8 cellular contexts compared by ENCODE assay signal in genomic region chr5:139698461-139699146, GRCh38. TPM values are rescaled to one million over a fixed set of nuclear protein-coding genes. Genes with fewer than 3 reads are reported as not detected.
DNase-seq lines count a peak whose midpoint lies in the region; ATAC-seq and TF ChIP-seq lines count a peak whose summit lies in the region.

No MANE protein-coding gene starts in this region.

- no peak overlapping the region for H3K4me2 ChIP-seq in IMR-90 (ENCODE audit: low read depth, low read length)
- H3K4me2 ChIP-seq in skeletal muscle satellite cell (ENCODE audit: low read length), result peak overlapping the region; percentile 83

- H3K4me3 ChIP-seq in AG10803 (ENCODE audit: low read length) (no peak overlapping the region), IMR-90 (ENCODE audit: insufficient read depth, low read depth, low read length) (no peak overlapping the region), skeletal muscle satellite cell (ENCODE audit: low read length) (no peak overlapping the region)

- BruUV-seq in IMR-90 (replicated peaks; lab: Mats Ljungman, UMichigan), result no TSS peak

- H2AK5ac ChIP-seq in IMR-90 (ENCODE audit: low read depth, low read length), result peak overlapping the region; percentile 87

- no peak; the same call in 1 of the 2 replicates for TF ChIP-seq POLR2A in IMR-90 (IDR thresholded peaks at IDR 0.05; ENCODE audit: low read depth, low read length)

- POLR2A ChIA-PET in IMR-90 (lab: Charles Lee; ENCODE audit: unreplicated experiment), result no interaction called here
- POLR2A ChIA-PET in RWPE1 (lab: Yijun Ruan, JAX; ENCODE audit: low non-redundant PET), result no interaction called here

- no peaks in the 10 kb centered on the region for H3K36me3 Mint-ChIP-seq in immature natural killer cell
- H3K36me3 Mint-ChIP-seq in activated T-helper 1 cell treated with anti-CD3 and anti-CD28 coated beads, Interleukin-12 subunit alpha, Interleukin-12 subunit beta, Interleukin-2, Interleukin-4 antibody, amounts not matched to agents 30 ng/mL and 10 ng/mL and 1 ng/mL, durations not matched to agents 14 hours and 24 hours and 36 hours (ENCODE audit: low read depth), result no peaks in the 10 kb centered on the region

- TF ChIP-seq RAD21 in IMR-90 (IDR thresholded peaks at IDR 0.05; ENCODE audit: low read length), result no peak

- H3K9me3 Mint-ChIP-seq in immature natural killer cell, result no peaks in the 10 kb centered on the region
- no peaks in the 10 kb centered on the region for H3K9me3 Mint-ChIP-seq in activated T-helper 1 cell treated with anti-CD3 and anti-CD28 coated beads, Interleukin-12 subunit alpha, Interleukin-12 subunit beta, Interleukin-2, Interleukin-4 antibody, amounts not matched to agents 30 ng/mL and 10 ng/mL and 1 ng/mL, durations not matched to agents 14 hours and 24 hours and 36 hours

- H3K27me3 Mint-ChIP-seq in immature natural killer cell (ENCODE audit: low read depth in 3 of 3), result peaks cover 2 to 4% (median 2%) of the 10 kb centered on the region in 3 donors
- H3K27me3 Mint-ChIP-seq in activated T-helper 1 cell treated with anti-CD3 and anti-CD28 coated beads, Interleukin-12 subunit alpha, Interleukin-12 subunit beta, Interleukin-2, Interleukin-4 antibody, amounts not matched to agents 30 ng/mL and 10 ng/mL and 1 ng/mL, durations not matched to agents 14 hours and 24 hours and 36 hours (ENCODE audit: insufficient read depth), result peaks cover 42% of the 10 kb centered on the region

- no peaks in the 10 kb centered on the region for H4K20me1 ChIP-seq in IMR-90 (ENCODE audit: insufficient read depth, low read length)

- H3K4me1 ChIP-seq in IMR-90 (ENCODE audit: control insufficient read depth, insufficient read depth, low read length), result peaks cover 31% of the 10 kb centered on the region
- H3K4me1 ChIP-seq in skeletal muscle satellite cell (ENCODE audit: control insufficient read depth, insufficient read depth, low read length), result peaks cover 51% of the 10 kb centered on the region

- peak overlapping the region; percentile 96 for H2AK9ac ChIP-seq in IMR-90 (replicated peaks; ENCODE audit: low read depth, low read length, poor library complexity)

- in situ Hi-C loops in IMR-90 (cut with MboI; ENCODE audit: low sequenced_read_pairs), result no loop called here

- no peak overlapping the region; the same call in 1 of the 2 replicates for H3K18ac ChIP-seq in IMR-90 (ENCODE audit: low read depth, low read length)

- peaks cover 56 to 66% of the 10 kb centered on the region in 2 donors for H3K4me1 Mint-ChIP-seq in immature natural killer cell
- no peaks in the 10 kb centered on the region for H3K4me1 Mint-ChIP-seq in activated T-helper 1 cell treated with anti-CD3 and anti-CD28 coated beads, Interleukin-12 subunit alpha, Interleukin-12 subunit beta, Interleukin-2, Interleukin-4 antibody, amounts not matched to agents 30 ng/mL and 10 ng/mL and 1 ng/mL, durations not matched to agents 14 hours and 24 hours and 36 hours (ENCODE audit: low read depth)

- no peaks in the 10 kb centered on the region for H3K36me3 ChIP-seq in IMR-90 (ENCODE audit: control insufficient read depth, insufficient read depth, low read length)
- H3K36me3 ChIP-seq in skeletal muscle satellite cell (ENCODE audit: insufficient read depth, low read length), result no peaks in the 10 kb centered on the region

- H3K27me3 ChIP-seq in IMR-90 (ENCODE audit: control insufficient read depth, insufficient read depth, low read length) (no peaks in the 10 kb centered on the region), skeletal muscle satellite cell (ENCODE audit: control insufficient read depth, insufficient read depth, low read length) (no peaks in the 10 kb centered on the region)

- H2BK120ac ChIP-seq in IMR-90 (ENCODE audit: low read depth, low read length), result peak overlapping the region; percentile 89

- no CpG with 5 or more reads among the region's 14 CpGs for WGBS in IMR-90 (ENCODE audit: extremely low coverage in 2 of 2, insufficient read length in 1 of 2), 2 experiments

- H2BK5ac ChIP-seq in IMR-90 (ENCODE audit: low read depth, low read length, poor library complexity, severe bottlenecking), result peak overlapping the region; percentile 30

- ATAC-seq in IMR-90 (ENCODE audit: low read depth), result peak; percentile 19

- H3K4ac ChIP-seq in IMR-90 (ENCODE audit: low read depth, low read length), result peak overlapping the region; percentile 75

- H3K79me1 ChIP-seq in IMR-90 (ENCODE audit: low read depth in 1 of 2, low read length in 2 of 2), result no peaks in the 10 kb centered on the region; a peak in 1 of 4 replicates

- peaks cover 26% of the 10 kb centered on the region for H3K9me1 ChIP-seq in IMR-90 (ENCODE audit: insufficient read depth, low read length)

- H4K8ac ChIP-seq in IMR-90 (ENCODE audit: low read depth in 2 of 2, low read length in 2 of 2), result peak overlapping the region; percentile 95 to 97; a peak in 3 of 4 replicates

- peak overlapping the region; percentile 29 to 74 (median 61) for H3K4me3 Mint-ChIP-seq in immature natural killer cell
- H3K4me3 Mint-ChIP-seq in activated T-helper 1 cell treated with anti-CD3 and anti-CD28 coated beads, Interleukin-12 subunit alpha, Interleukin-12 subunit beta, Interleukin-2, Interleukin-4 antibody, amounts not matched to agents 30 ng/mL and 10 ng/mL and 1 ng/mL, durations not matched to agents 14 hours and 24 hours and 36 hours, result no peak overlapping the region

- H3K27ac ChIP-seq in IMR-90 (ENCODE audit: insufficient read depth, low read length) (peak overlapping the region; percentile 90), RWPE1 (no peak overlapping the region)

- H3K23ac ChIP-seq in IMR-90 (ENCODE audit: low read depth, low read length), result no peak overlapping the region

- DNase-seq in AG10803 (ENCODE audit: low read depth) (peak; percentile 86), IMR-90 (peak; percentile 74), brain pericyte (ENCODE audit: low read depth, low spot score) (peak; percentile 75), immature natural killer cell (peak in 1 of 3 donors; percentile 35), RWPE1 (ENCODE audit: low spot score) (no peak), NCI-H2171 treated with DMSO at 0.1 percent for 48 hours (lab: John Stamatoyannopoulos, UW) (no peak)
- DNase-seq in activated T-helper 1 cell treated with anti-CD3 and anti-CD28 coated beads, Interleukin-12 subunit alpha, Interleukin-12 subunit beta, Interleukin-2, Interleukin-4 antibody, amounts not matched to agents 30 ng/mL and 10 ng/mL and 1 ng/mL, durations not matched to agents 14 hours and 24 hours and 36 hours (ENCODE audit: low spot score), result no peak

- TF ChIP-seq CTCF in AG10803 (conservative IDR thresholded peaks at IDR 0.05; ENCODE audit: low read length) (no peak), IMR-90 (conservative IDR thresholded peaks at IDR 0.05; ENCODE audit: low read depth, low read length) (no peak), RWPE1 (conservative IDR thresholded peaks at IDR 0.05; ENCODE audit: low read depth) (no peak)

- peak overlapping the region; percentile 59 for H2BK20ac ChIP-seq in IMR-90 (ENCODE audit: low read depth, low read length)

- intact Hi-C loops in IMR-90 (cut with micrococcal nuclease), result no loop called here
- intact Hi-C loops in activated T-helper 1 cell treated with anti-CD3 and anti-CD28 coated beads, Interleukin-12 subunit alpha, Interleukin-12 subunit beta, Interleukin-2, Interleukin-4 antibody, amounts not matched to agents 30 ng/mL and 10 ng/mL and 1 ng/mL, durations not matched to agents 14 hours and 24 hours and 36 hours (cut with micrococcal nuclease), result no loop called here

- H2AFZ ChIP-seq in IMR-90 (replicated peaks; ENCODE audit: low read length, poor library complexity), result peak overlapping the region; percentile 88

- H3K9ac ChIP-seq in IMR-90 (ENCODE audit: low read depth, low read length), result peak overlapping the region; percentile 0; the same call in 1 of the 2 replicates
- peak overlapping the region; percentile 82 for H3K9ac ChIP-seq in skeletal muscle satellite cell (ENCODE audit: low read depth, low read length)

- H2BK15ac ChIP-seq in IMR-90 (ENCODE audit: low read depth, low read length), result peak overlapping the region; percentile 83; the same call in 2 of the 3 replicates

- H3K56ac ChIP-seq in IMR-90 (ENCODE audit: extremely low read depth, insufficient read depth, low read length), result peak overlapping the region; percentile 46

- peak overlapping the region; percentile 97 for H4K91ac ChIP-seq in IMR-90 (ENCODE audit: insufficient read depth, low read depth, low read length)

- peak overlapping the region in 5 of 6 donors; percentile 33 to 78 (median 53) for H3K27ac Mint-ChIP-seq in immature natural killer cell
- H3K27ac Mint-ChIP-seq in activated T-helper 1 cell treated with anti-CD3 and anti-CD28 coated beads, Interleukin-12 subunit alpha, Interleukin-12 subunit beta, Interleukin-2, Interleukin-4 antibody, amounts not matched to agents 30 ng/mL and 10 ng/mL and 1 ng/mL, durations not matched to agents 14 hours and 24 hours and 36 hours, result no peak overlapping the region

- H3K9me3 ChIP-seq in IMR-90 (ENCODE audit: control insufficient read depth, insufficient read depth, low read length), result no peaks in the 10 kb centered on the region
- H3K9me3 ChIP-seq in skeletal muscle satellite cell (replicated peaks; ENCODE audit: low read length), result no peaks in the 10 kb centered on the region

- peak overlapping the region; percentile 42; the same call in 1 of the 2 replicates for H3K14ac ChIP-seq in IMR-90 (replicated peaks; ENCODE audit: low read depth, low read length)

- dilution Hi-C loops in IMR-90 (cut with HindIII; ENCODE audit: low sequenced_read_pairs, unreplicated experiment), result no loop called here

- H4K5ac ChIP-seq in IMR-90 (ENCODE audit: low read depth, low read length), result peak overlapping the region; percentile 68

- CTCF ChIA-PET in IMR-90 (lab: Yijun Ruan, JAX) (no interaction called here), RWPE1 (lab: Yijun Ruan, JAX) (interaction anchor here (0.6 to 1.2 kb wide), 3 partner anchors 9 to 67 kb away, joined by 3 to 4 read pairs (median 4); no protein-coding TSS in a partner anchor)

TF ChIP-seq in IMR-90, 13 proteins besides CTCF, POLR2A, EP300 and RAD21 (continues in another document):
- TF ChIP-seq MAZ (IDR thresholded peaks at IDR 0.05; ENCODE audit: borderline replicate concordance, low read depth, low read length) (peak; percentile 88; the same call in 1 of the 2 replicates), MXI1 (IDR thresholded peaks at IDR 0.05; ENCODE audit: borderline replicate concordance, low read depth, low read length) (no peak)

RNA-seq across cellular contexts. Expression of gene CXXC5, which starts 50.5 kb away (rescaled TPM):
- 24.9 and 30.8 TPM in 2 replicates for total RNA-seq in IMR-90 (2012; rRNA removed)
- polyA plus RNA-seq in IMR-90 (2012; rRNA removed) (35.7 and 38.8 TPM in 2 replicates), immature natural killer cell (100 to 1,000 TPM; 339 to 410 (median 385) TPM)
- 34.7 and 72.2 TPM in 2 replicates for polyA plus RNA-seq in IMR-90 (2012; cell fraction: cytosol; rRNA removed)
- 24.5 and 60.8 TPM in 2 replicates for polyA plus RNA-seq in IMR-90 (2012; cell fraction: nucleus; rRNA removed; ENCODE audit: low replicate concordance)
- total RNA-seq in skeletal muscle satellite cell (2012; rRNA removed), result 101 and 157 TPM in 2 replicates
- 0.88 and 1.7 TPM in 2 replicates for total RNA-seq in activated T-helper 1 cell treated with anti-CD3 and anti-CD28 coated beads, Interleukin-12 subunit alpha, Interleukin-12 subunit beta, Interleukin-2, Interleukin-4 antibody, amounts not matched to agents 30 ng/mL and 10 ng/mL and 1 ng/mL, durations not matched to agents 14 hours and 24 hours and 36 hours

Comparison
In these comparisons a context has a peak if more than half of its experiments do, and no peak if none do; other contexts are left out.
1. DNase-seq: peak in AG10803 (single experiment), IMR-90 (single experiment) and brain pericyte (single experiment); none in RWPE1 (single experiment), activated T-helper 1 cell treated with anti-CD3 and anti-CD28 coated beads, Interleukin-12 subunit alpha, Interleukin-12 subunit beta, Interleukin-2, Interleukin-4 antibody, amounts not matched to agents 30 ng/mL and 10 ng/mL and 1 ng/mL, durations not matched to agents 14 hours and 24 hours and 36 hours (single experiment) and NCI-H2171 treated with DMSO at 0.1 percent for 48 hours (single experiment).